Comparison of ENCODE assay signal across 23 cellular contexts in genomic region chr2:77767388-77768076, GRCh38.
DNase-seq lines count a peak whose midpoint lies in the region; ATAC-seq, FAIRE-seq and TF ChIP-seq lines count a peak whose summit lies in the region.
"Had no signal": no experiment of that assay in that cellular context is flagged by ENCODE, and none has a peak within 500 bp of the region (broad histone marks: within the 10 kb centered on the region; RNA-seq: fewer than 3 reads in every experiment).

No MANE protein-coding gene starts in this region.

- H3K79me1 ChIP-seq in neuronal stem cell (ENCODE audit: low read depth, low read length), result no peaks in the 10 kb centered on the region

- ATAC-seq in HepG2, result peak; percentile 56
- peak; percentile 27 for ATAC-seq in upper lobe of right lung
- no peak for ATAC-seq in HG03139 (IDR thresholded peaks at IDR 0.05; ENCODE audit: unreplicated experiment)
- no peak for ATAC-seq in HG02623 (IDR thresholded peaks at IDR 0.05; ENCODE audit: unreplicated experiment)
- ATAC-seq: CD8-positive, alpha-beta T cell had no signal

- H3K79me2 ChIP-seq in HepG2 (ENCODE audit: insufficient read depth, low read length), result no peaks in the 10 kb centered on the region

- H3K9me3 ChIP-seq in HepG2 (ENCODE audit: low read length) (no peaks in the 10 kb centered on the region), neuronal stem cell (replicated peaks in 1 of 2; ENCODE audit: control insufficient read depth in 2 of 2, insufficient read depth in 1 of 2, low read depth in 1 of 2, low read length in 2 of 2) (no peaks in the 10 kb centered on the region), upper lobe of right lung (no peaks in the 10 kb centered on the region)
- H3K9me3 ChIP-seq: BLaER1, Caco-2 had no signal

- no peak overlapping the region for H3K4me3 ChIP-seq in HL-60 (replicated peaks; ENCODE audit: insufficient read depth, low read length)
- no peak overlapping the region for H3K4me3 ChIP-seq in HepG2 (replicated peaks in 1 of 3; ENCODE audit: insufficient read depth in 1 of 3, low read depth in 2 of 3, low read length in 3 of 3)
- no peak overlapping the region for H3K4me3 ChIP-seq in neuronal stem cell (ENCODE audit: low read length in 2 of 2)
- no peak overlapping the region for H3K4me3 ChIP-seq in upper lobe of right lung
- H3K4me3 ChIP-seq: BLaER1 had no signal

- H3K36me3 ChIP-seq in HepG2 (replicated peaks in 1 of 2; ENCODE audit: control insufficient read depth in 1 of 2, insufficient read depth in 2 of 2, low read length in 2 of 2) (no peaks in the 10 kb centered on the region), neuronal stem cell (replicated peaks in 1 of 2; ENCODE audit: control insufficient read depth in 2 of 2, insufficient read depth in 2 of 2, low read length in 2 of 2) (no peaks in the 10 kb centered on the region), upper lobe of right lung (no peaks in the 10 kb centered on the region)
- H3K36me3 ChIP-seq: BLaER1 had no signal

- intact Hi-C loops in HepG2 (cut with micrococcal nuclease; ENCODE audit: unreplicated experiment) (no loop called here), upper lobe of right lung (cut with DNase I) (no loop called here)

- H2AK5ac ChIP-seq in neuronal stem cell (ENCODE audit: low read depth, low read length), result peak overlapping the region; percentile 81

- no peaks in the 10 kb centered on the region for H3K36me3 Mint-ChIP-seq in chondrocyte (ENCODE audit: low read depth)
- H3K36me3 Mint-ChIP-seq: CD4-positive, CD25-positive, alpha-beta regulatory T cell; CD8-positive, alpha-beta T cell had no signal

- H2BK15ac ChIP-seq in neuronal stem cell (ENCODE audit: low read length), result peak overlapping the region; percentile 49

- H3K4me1 ChIP-seq in HepG2 (ENCODE audit: insufficient read depth, low read length) (no peaks in the 10 kb centered on the region), neuronal stem cell (ENCODE audit: control insufficient read depth in 2 of 2, insufficient read depth in 1 of 2, low read depth in 1 of 2, low read length in 2 of 2) (no peaks in the 10 kb centered on the region), upper lobe of right lung (no peaks in the 10 kb centered on the region)
- H3K4me1 ChIP-seq: BLaER1, Caco-2 had no signal

- DNase-seq in HL-60 (ENCODE audit: low read depth in 1 of 2, low spot score in 1 of 2) (peak in 1 of 2 experiments; percentile 14), HepG2 (ENCODE audit: low spot score) (no peak), neuronal stem cell (ENCODE audit: low spot score) (no peak), upper lobe of right lung (no peak), NCI-H774 (lab: John Stamatoyannopoulos, UW) (no peak), chondrocyte (ENCODE audit: low spot score) (no peak)
- DNase-seq: Caco-2; CD4-positive, CD25-positive, alpha-beta regulatory T cell; CD8-positive, alpha-beta T cell; DMS153; DND-41; GOT3; H7; HCEC 1CT had no signal

- TF ChIP-seq EP300 in HepG2 (IDR thresholded peaks at IDR 0.05; ENCODE audit: low read depth in 2 of 2, low read length in 2 of 2) (no peak), HepG2 (CRISPR knock-in tag; IDR thresholded peaks at IDR 0.05; ENCODE audit: borderline replicate concordance) (no peak)

- H2AFZ ChIP-seq in HepG2 (ENCODE audit: low read length) (no peak overlapping the region), neuronal stem cell (ENCODE audit: low read length) (peak overlapping the region; percentile 49)

- H3K4ac ChIP-seq in neuronal stem cell (ENCODE audit: low read length), result no peak overlapping the region

- no peak overlapping the region for H3K27ac Mint-ChIP-seq in chondrocyte (ENCODE audit: unreplicated experiment)
- H3K27ac Mint-ChIP-seq: B cell; CD4-positive, CD25-positive, alpha-beta regulatory T cell; CD8-positive, alpha-beta T cell had no signal

- TF ChIP-seq POLR2A in HepG2 (IDR thresholded peaks at IDR 0.05; ENCODE audit: insufficient read depth in 1 of 2, low read depth in 2 of 2, low read length in 2 of 2), result no peak

- H3K27ac ChIP-seq in HL-60 (replicated peaks) (peak overlapping the region; percentile 80), HepG2 (ENCODE audit: extremely low read length, insufficient read depth, low read length) (no peak overlapping the region), neuronal stem cell (replicated peaks; ENCODE audit: low read length) (no peak overlapping the region), upper lobe of right lung (no peak overlapping the region)
- H3K27ac ChIP-seq: 22Rv1, BLaER1, C4-2B had no signal

- peak overlapping the region; percentile 83 for H3K18ac ChIP-seq in neuronal stem cell (ENCODE audit: low read length)

- H3K27me3 ChIP-seq in HL-60 (ENCODE audit: insufficient read depth, poor library complexity, severe bottlenecking) (no peaks in the 10 kb centered on the region), HepG2 (ENCODE audit: control insufficient read depth in 1 of 2, insufficient read depth in 2 of 2, low read length in 2 of 2) (no peaks in the 10 kb centered on the region), neuronal stem cell (ENCODE audit: control insufficient read depth in 3 of 3, insufficient read depth in 3 of 3, low read depth in 1 of 3, low read length in 3 of 3) (no peaks in the 10 kb centered on the region), upper lobe of right lung (no peaks in the 10 kb centered on the region)
- H3K27me3 ChIP-seq: BLaER1 had no signal

- no TSS peak for BruUV-seq in HepG2 (replicated peaks; lab: Mats Ljungman, UMichigan)

- no peak for FAIRE-seq in HepG2 (lab: Jason Lieb, UNC)
- FAIRE-seq: A204.1, G401.6, GM12892 had no signal

- H3K9ac ChIP-seq in HepG2 (ENCODE audit: insufficient read depth, low read depth, low read length), result no peak overlapping the region
- H3K9ac ChIP-seq in neuronal stem cell (ENCODE audit: low read depth, low read length, poor library complexity), result no peak overlapping the region
- H3K9ac ChIP-seq: BLaER1 had no signal

- peak overlapping the region; percentile 10 for H2BK12ac ChIP-seq in neuronal stem cell (ENCODE audit: low read length)

- no peak overlapping the region for H2BK5ac ChIP-seq in neuronal stem cell (ENCODE audit: low read length)

- H3K14ac ChIP-seq in neuronal stem cell (ENCODE audit: low read length), result peak overlapping the region; percentile 82

- H3K9me3 Mint-ChIP-seq in chondrocyte (ENCODE audit: low read depth), result peaks cover 11% of the 10 kb centered on the region

- H2BK120ac ChIP-seq in neuronal stem cell (ENCODE audit: low read depth, low read length), result peak overlapping the region; percentile 61

- H4K91ac ChIP-seq in neuronal stem cell (ENCODE audit: low read depth, low read length, poor library complexity), result no peak overlapping the region

- no peak overlapping the region for H3K4me3 Mint-ChIP-seq in chondrocyte (ENCODE audit: unreplicated experiment)
- H3K4me3 Mint-ChIP-seq: B cell; CD4-positive, CD25-positive, alpha-beta regulatory T cell; CD8-positive, alpha-beta T cell had no signal

- no peaks in the 10 kb centered on the region for H3K4me1 Mint-ChIP-seq in chondrocyte (ENCODE audit: low read depth)
- H3K4me1 Mint-ChIP-seq: B cell; CD4-positive, CD25-positive, alpha-beta regulatory T cell had no signal

- H4K20me1 ChIP-seq in HepG2 (ENCODE audit: insufficient read depth, low read length), result no peaks in the 10 kb centered on the region; the same call in 1 of the 2 replicates
- H4K20me1 ChIP-seq: BLaER1 had no signal

- in situ Hi-C loops in HepG2 (cut with HindIII; ENCODE audit: extremely low pct_ligation_motif_present, low pct_unique_long_range_greater_than_20kb), result no loop called here

- peak overlapping the region; percentile 89 for H3K23ac ChIP-seq in neuronal stem cell (ENCODE audit: low read depth, low read length, poor library complexity)

- TF ChIP-seq CTCF in HL-60 (IDR thresholded peaks at IDR 0.05; ENCODE audit: insufficient read depth, low read length) (no peak), HepG2 (CRISPR knock-in tag; IDR thresholded peaks at IDR 0.05) (no peak), upper lobe of right lung (IDR thresholded peaks at IDR 0.05) (no peak), chondrocyte (IDR thresholded peaks at IDR 0.05) (no peak)

- TF ChIP-seq RAD21 in HepG2 (CRISPR knock-in tag; IDR thresholded peaks at IDR 0.05), result no peak

- CTCF ChIA-PET in HepG2 (lab: Yijun Ruan, JAX; ENCODE audit: low intra/inter-chr PET ratio, low total read pairs), result no interaction called here

- POLR2A ChIA-PET in HepG2 (lab: Yijun Ruan, JAX), result no interaction called here

- no peak overlapping the region for H3K4me2 ChIP-seq in HepG2 (ENCODE audit: low read depth, low read length)
- peak overlapping the region; percentile 2 for H3K4me2 ChIP-seq in neuronal stem cell (ENCODE audit: insufficient read depth, low read length, poor library complexity, severe bottlenecking)
- H3K4me2 ChIP-seq: BLaER1 had no signal

- peaks cover 1% of the 10 kb centered on the region for H3K27me3 Mint-ChIP-seq in chondrocyte (ENCODE audit: low read depth)
- H3K27me3 Mint-ChIP-seq: B cell; CD4-positive, CD25-positive, alpha-beta regulatory T cell had no signal

- peak overlapping the region; percentile 65 for H4K8ac ChIP-seq in neuronal stem cell (ENCODE audit: low read depth, low read length)

- 19% methylated on average over 8 of the region's 8 CpGs for WGBS in HepG2 (ENCODE audit: low lambda C conversion rate)
- no CpG with 5 or more reads among the region's 8 CpGs for WGBS in neuronal stem cell (ENCODE audit: extremely low coverage in 2 of 2, insufficient read length in 2 of 2, insufficient replicate concordance in 1 of 2), 2 donors

TF ChIP-seq in HepG2, 621 proteins besides CTCF, POLR2A, EP300 and RAD21 (continues in another document):
- TF ChIP-seq SMARCC2 (IDR thresholded peaks at IDR 0.05) (no peak), CHCHD3 (CRISPR knock-in tag; IDR thresholded peaks at IDR 0.05) (no peak), AGO2 (optimal IDR thresholded peaks at IDR 0.05; ENCODE audit: low read depth, low read length) (peak; percentile 37)

Comparison
In these comparisons a context has a peak if more than half of its experiments do, and no peak if none do; other contexts are left out.
1. ATAC-seq: peak in HepG2 (single experiment) and upper lobe of right lung (single experiment); none in HG03139 (single experiment) and HG02623 (single experiment).